In the genomic region with DNA sequence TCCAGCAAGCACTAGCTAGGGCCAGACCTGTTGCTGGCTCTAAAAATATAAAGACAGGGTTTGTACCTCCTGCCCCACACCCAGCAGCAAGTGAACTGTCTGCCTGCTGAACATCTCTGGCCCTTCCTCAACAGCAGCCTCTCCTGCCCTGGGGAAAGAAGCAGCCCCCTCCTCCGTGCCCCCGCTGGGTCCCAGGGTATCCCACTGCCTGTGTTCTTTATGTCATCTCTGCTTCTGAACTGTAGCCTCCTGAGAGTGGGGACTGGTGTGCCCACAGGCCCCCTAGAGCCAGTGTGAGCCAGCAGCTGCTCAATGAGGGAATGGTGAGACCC, we compare ENCODE assay signal across 24 cellular contexts. TPM values are rescaled to one million over a fixed set of nuclear protein-coding genes. Genes with fewer than 3 reads are reported as not detected.
DNase-seq lines count a peak whose midpoint lies in the region; ATAC-seq and TF ChIP-seq lines count a peak whose summit lies in the region.
"Had no signal": no experiment of that assay in that cellular context is flagged by ENCODE, and none has a peak within 500 bp of the region (broad histone marks: within the 10 kb centered on the region; RNA-seq: fewer than 3 reads in every experiment).

No MANE protein-coding gene starts in this region.

- no peaks in the 10 kb centered on the region for H3K4me1 ChIP-seq in testis
- H3K4me1 ChIP-seq: BE2C had no signal

- 97% methylated on average over 2 of the region's 2 CpGs; no CpG with 5 or more reads in 1 of the 2 donors for WGBS in testis, 2 donors

- no peaks in the 10 kb centered on the region for H3K9me3 ChIP-seq in testis
- H3K9me3 ChIP-seq: BE2C had no signal

- no peaks in the 10 kb centered on the region for H3K36me3 ChIP-seq in testis (ENCODE audit: low read depth, missing control alignments)
- H3K36me3 ChIP-seq: BE2C had no signal

- ATAC-seq in GM21526 (IDR thresholded peaks at IDR 0.05; ENCODE audit: low FRiP score, unreplicated experiment): no peak
- ATAC-seq: GM12878 had no signal

- H3K27ac ChIP-seq in testis: no peak overlapping the region

- no peak for TF ChIP-seq CTCF in testis (IDR thresholded peaks at IDR 0.05)

- intact Hi-C loops in testis (cut with DNase I; ENCODE audit: low total_unique reads): no loop called here

- no peak overlapping the region for H3K4me3 ChIP-seq in testis
- H3K4me3 ChIP-seq: GM12878 had no signal

- no peaks in the 10 kb centered on the region for H3K27me3 ChIP-seq in testis

- DNase-seq in activated effector memory CD4-positive, alpha-beta T cell treated with anti-CD3 and anti-CD28 coated beads, Interleukin-2, amount 50 U/mL, for 16 hours: peak; percentile 10
- DNase-seq in activated effector memory CD4-positive, alpha-beta T cell treated with Interleukin-2 at 50 U/mL for 16 hours: no peak
- peak; percentile 22 for DNase-seq in activated CD8-positive, alpha-beta memory T cell treated with anti-CD3 and anti-CD28 coated beads, Interleukin-2, amount 50 U/mL, for 48 hours
- DNase-seq in mesenteric fat pad (ENCODE audit: low spot score) (peak; percentile 43), testis (peak; percentile 4), Kasumi-1 (lab: John Stamatoyannopoulos, UW) (no peak), NCI-H1694 treated with DMSO at 0.1 percent for 48 hours (lab: John Stamatoyannopoulos, UW) (no peak)
- DNase-seq: 8988T; ACHN; BE2C; CD8-positive, alpha-beta memory T cell; DMS 273 treated with DMSO at 0.1 percent for 48 hours; DMS79; EL; GDM1; GOT3; HCEC 1CT; NCI-H1092 treated with DMSO at 0.1 percent for 48 hours; NCI-H1436; NCI-H187 treated with DMSO at 0.1 percent for 48 hours; NCI-H524; NCI-H748 treated with DMSO at 0.1 percent for 48 hours had no signal

- TF ChIP-seq POLR2A in testis (IDR thresholded peaks at IDR 0.05): no peak

RNA-seq across cellular contexts. Expression of a gene that starts 54.5 kb away (rescaled TPM):
- total RNA-seq in mesenteric fat pad (46.3 TPM), testis (10 to 100 TPM; 80.4 to 80.6 TPM)
- 49.5 TPM for polyA plus RNA-seq in testis (ENCODE audit: insufficient read depth, low read depth, low replicate concordance)

RNA-seq across cellular contexts. Expression of a gene that starts 60.0 kb away (rescaled TPM):
- total RNA-seq in mesenteric fat pad (0.64 TPM), testis (10 to 100 TPM; 16.0 to 26.7 TPM)
- polyA plus RNA-seq in testis (ENCODE audit: insufficient read depth, low read depth, low replicate concordance): 62.0 TPM
- total RNA-seq: GM12878 had no signal

Comparison
In these comparisons a context has a peak if more than half of its experiments do, and no peak if none do; other contexts are left out.
1. DNase-seq: peak in activated effector memory CD4-positive, alpha-beta T cell treated with anti-CD3 and anti-CD28 coated beads, Interleukin-2, amount 50 U/mL, for 16 hours (single experiment), activated CD8-positive, alpha-beta memory T cell treated with anti-CD3 and anti-CD28 coated beads, Interleukin-2, amount 50 U/mL, for 48 hours (single experiment), mesenteric fat pad (single experiment) and testis (single experiment); none in activated effector memory CD4-positive, alpha-beta T cell treated with Interleukin-2 at 50 U/mL for 16 hours (single experiment), Kasumi-1 (0 of 2) and NCI-H1694 treated with DMSO at 0.1 percent for 48 hours (single experiment).
2. RNA of a gene that starts 60.0 kb away (total RNA-seq): 16.0 to 26.7 TPM in testis; 0.64 TPM in mesenteric fat pad (single experiment); every median in the first group is over 10 times any median in the second.